In the genomic region with DNA sequence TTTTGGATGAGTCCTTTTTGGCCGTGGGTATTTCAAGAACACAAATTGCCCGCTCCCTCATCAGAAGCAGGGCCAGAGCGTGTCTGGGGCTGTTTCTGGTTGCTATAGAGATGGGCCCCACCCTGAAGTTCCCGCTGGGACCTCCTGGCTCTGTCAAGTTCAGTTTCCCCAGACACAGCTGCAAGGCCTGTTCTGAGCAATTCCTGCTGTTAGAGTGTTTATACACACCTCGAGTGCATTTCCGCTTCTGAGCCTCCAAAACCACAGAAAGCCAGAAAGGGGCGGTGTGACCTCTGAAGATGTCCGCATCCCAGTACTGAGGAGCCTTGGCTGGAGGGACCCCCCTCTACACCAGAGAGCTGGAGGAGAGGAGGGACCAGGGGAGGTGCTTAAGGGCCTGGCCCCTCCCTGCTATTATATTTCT, we compare ENCODE assay signal across 8 cellular contexts. TPM values are rescaled to one million over a fixed set of nuclear protein-coding genes. Genes with fewer than 3 reads are reported as not detected.
A peak's percentile ranks its signal among the peaks of the same experiment; 100 is the strongest.
DNase-seq lines count a peak whose midpoint lies in the region; ATAC-seq, FAIRE-seq and TF ChIP-seq lines count a peak whose summit lies in the region.

No MANE protein-coding gene starts in this region.

- no peak overlapping the region for H2BK12ac ChIP-seq in H1 (ENCODE audit: low read depth, low read length)

- CTCF ChIA-PET in AG04450 (lab: Charles Lee) (interaction anchor here (0.7 to 1.5 kb wide), 4 partner anchors 9 to 81 kb away, joined by 3 to 7 read pairs (median 5); a partner anchor contains a TSS), H1 (lab: Charles Lee; ENCODE audit: partially characterized antibody) (interaction anchor here (0.6 to 27.2 kb wide), 9 partner anchors 8 to 1973 kb away, joined by 3 to 563 read pairs (median 4); a partner anchor contains a TSS)

- H4K5ac ChIP-seq in H1 (ENCODE audit: insufficient read length, low read depth, low read length): no peak overlapping the region

- H4K91ac ChIP-seq in H1 (replicated peaks; ENCODE audit: insufficient read length, low read length): no peak overlapping the region

- H3K36me3 ChIP-seq in H1 (ENCODE audit: control insufficient read depth in 2 of 4, insufficient read depth in 4 of 4, low read length in 3 of 4) (no peaks in the 10 kb centered on the region), ovary (no peaks in the 10 kb centered on the region)

- H3K14ac ChIP-seq in H1 (ENCODE audit: insufficient read length): no peak overlapping the region

- no peaks in the 10 kb centered on the region for H3K27me3 ChIP-seq in AG04450 (ENCODE audit: control insufficient read depth, insufficient read depth, low read length)
- no peaks in the 10 kb centered on the region for H3K27me3 ChIP-seq in H1 (replicated peaks in 1 of 4; ENCODE audit: control insufficient read depth in 3 of 4, extremely low read depth in 1 of 4, insufficient read depth in 3 of 4, low read length in 3 of 4)
- no peaks in the 10 kb centered on the region for H3K27me3 ChIP-seq in ovary

- H3K27ac ChIP-seq in AG04450 (ENCODE audit: low read depth, low read length): peak overlapping the region; percentile 25
- no peak overlapping the region for H3K27ac ChIP-seq in H1 (ENCODE audit: low read depth, low read length)
- peak overlapping the region; percentile 14 to 46 for H3K27ac ChIP-seq in ovary

- H3K79me2 ChIP-seq in H1 (ENCODE audit: control insufficient read depth in 1 of 2, insufficient read depth in 2 of 2, low read length in 2 of 2): no peaks in the 10 kb centered on the region

- TF ChIP-seq CTCF in AG04450 (IDR thresholded peaks at IDR 0.05; ENCODE audit: low read depth, low read length) (0 out of 2 replicates have a peak, but pooled peaks have one; percentile 13), H1 (IDR thresholded peaks at IDR 0.05; ENCODE audit: control extremely low read depth in 1 of 3, insufficient read depth in 1 of 3, low read depth in 1 of 3, low read length in 3 of 3) (no peak), ovary (IDR thresholded peaks at IDR 0.05) (peak in 1 of 3 donors; percentile 14)

- 74% methylated on average over 8 of the region's 8 CpGs; no CpG with 5 or more reads in 1 of the 2 experiments for WGBS in H1 (ENCODE audit: extremely low coverage in 1 of 2, insufficient coverage in 1 of 2, insufficient read length in 1 of 2, insufficient replicate concordance in 2 of 2, low coverage in 1 of 2, low lambda C conversion rate in 2 of 2, missing lambda C conversion rate in 1 of 2), 2 experiments
- 5 to 11% (median 6%) methylated on average over 8 of the region's 8 CpGs for WGBS in ovary, 3 donors

- intact Hi-C loops in ovary (cut with DNase I): no loop called here

- 0 out of 4 replicates have a peak overlapping the region, but pooled peaks of 1 of the 2 experiments have one; percentile 11 for H3K4me2 ChIP-seq in H1 (ENCODE audit: insufficient read depth in 1 of 2, low read depth in 2 of 2, low read length in 2 of 2)

- H3K4me1 ChIP-seq in H1 (replicated peaks in 1 of 4; ENCODE audit: control insufficient read depth in 3 of 4, insufficient read depth in 4 of 4, low read length in 3 of 4) (peaks cover 0 to 3% (median 1%) of the 10 kb centered on the region in 4 experiments; a peak in 5 of 7 replicates), ovary (ENCODE audit: insufficient read depth) (peaks cover 2% of the 10 kb centered on the region)

- H2AFZ ChIP-seq in H1 (ENCODE audit: low read length): 0 out of 2 replicates have a peak overlapping the region, but pooled peaks have one; percentile 25

- H3K56ac ChIP-seq in H1 (replicated peaks; ENCODE audit: insufficient read length, low read depth, low read length): no peak overlapping the region

- no peak overlapping the region for H3K18ac ChIP-seq in H1 (ENCODE audit: extremely low read depth, low read length)

- ATAC-seq in GM18508 (IDR thresholded peaks at IDR 0.05; ENCODE audit: insufficient read depth, unreplicated experiment) (peak; percentile 56), HG02884 (IDR thresholded peaks at IDR 0.05; ENCODE audit: unreplicated experiment) (peak; percentile 57)

- H3K9me3 ChIP-seq in AG04450 (ENCODE audit: control insufficient read depth, insufficient read depth, low read length) (no peaks in the 10 kb centered on the region; the same call in 1 of the 2 replicates), H1 (ENCODE audit: insufficient read depth in 2 of 2, low read depth in 1 of 2, low read length in 1 of 2) (no peaks in the 10 kb centered on the region), ovary (no peaks in the 10 kb centered on the region)

- no peak overlapping the region for H2AK5ac ChIP-seq in H1 (ENCODE audit: low read depth, low read length)

- no peaks in the 10 kb centered on the region for H3K79me1 ChIP-seq in H1 (ENCODE audit: low read depth, low read length)

- no peak overlapping the region for H3K23ac ChIP-seq in H1 (ENCODE audit: insufficient read length)

- H3K4me3 ChIP-seq in AG04450 (ENCODE audit: low read depth, low read length) (no peak overlapping the region), H1 (ENCODE audit: extremely low read depth in 1 of 4, insufficient read depth in 2 of 4, low read depth in 3 of 4, low read length in 4 of 4) (no peak overlapping the region), ovary (no peak overlapping the region)

- DNase-seq in AG04450 (ENCODE audit: low read depth, low spot score): peak; percentile 82
- DNase-seq in H1 (ENCODE audit: low read depth in 1 of 2, low spot score in 2 of 2): no peak
- peak; percentile 60 to 86 (median 73) for DNase-seq in ovary
- no peak for DNase-seq in SKM-1 (lab: John Stamatoyannopoulos, UW; ENCODE audit: unreplicated experiment)
- no peak for DNase-seq in erythroblast (lab: John Stamatoyannopoulos, UW)

- H2BK5ac ChIP-seq in H1 (ENCODE audit: low read depth, low read length): no peak overlapping the region

- H4K20me1 ChIP-seq in H1 (replicated peaks in 1 of 2; ENCODE audit: control insufficient read depth in 1 of 2, insufficient read depth in 2 of 2, low read length in 2 of 2): no peaks in the 10 kb centered on the region

- TF ChIP-seq POLR2A in H1 (IDR thresholded peaks at IDR 0.05; ENCODE audit: control extremely low read depth in 1 of 2, low read depth in 2 of 2, low read length in 2 of 2) (no peak), ovary (IDR thresholded peaks at IDR 0.05) (no peak), erythroblast (IDR thresholded peaks at IDR 0.05; ENCODE audit: low read length) (no peak)

- no peak for FAIRE-seq in H1 (lab: Jason Lieb, UNC)

- H3K9ac ChIP-seq in H1 (replicated peaks in 1 of 4; ENCODE audit: extremely low read depth in 1 of 4, low read depth in 3 of 4, low read length in 3 of 4): no peak overlapping the region

- no peak overlapping the region for H4K8ac ChIP-seq in H1 (ENCODE audit: extremely low read depth, insufficient read depth, low read length)

- TF ChIP-seq RAD21 in H1 (IDR thresholded peaks at IDR 0.05 in 1 of 2, conservative IDR thresholded peaks at IDR 0.05 in 1 of 2; ENCODE audit: low read depth in 2 of 2, low read length in 2 of 2): no peak

- no peak for TF ChIP-seq EP300 in H1 (IDR thresholded peaks at IDR 0.05; ENCODE audit: borderline replicate concordance in 1 of 2, low read depth in 2 of 2, low read length in 2 of 2)
- TF ChIP-seq EP300 in ovary (IDR thresholded peaks at IDR 0.05): no peak

- H2BK20ac ChIP-seq in H1 (ENCODE audit: low read length): no peak overlapping the region

- no peak overlapping the region for H3K4ac ChIP-seq in H1 (replicated peaks; ENCODE audit: insufficient read length, low read depth, low read length)

- POLR2A ChIA-PET in AG04450 (lab: Yijun Ruan, JAX): interaction anchor here (0.8 to 1.9 kb wide), 4 partner anchors 9 to 84 kb away, joined by 3 to 10 read pairs (median 8); a partner anchor contains a TSS
- POLR2A ChIA-PET in H1 (lab: Charles Lee; ENCODE audit: partially characterized antibody): interaction anchor here (0.6 to 1.1 kb wide), 2 partner anchors 10 to 38 kb away, joined by 3 to 5 read pairs; a partner anchor contains a TSS

- no peak overlapping the region for H2BK120ac ChIP-seq in H1 (replicated peaks; ENCODE audit: low read depth, low read length)

- H3K23me2 ChIP-seq in H1 (ENCODE audit: low read depth, low read length): no peaks in the 10 kb centered on the region

- no peak overlapping the region for H2BK15ac ChIP-seq in H1 (ENCODE audit: low read length)

RNA-seq across cellular contexts. Expression of a gene that starts 9.3 kb away (rescaled TPM):
- polyA plus RNA-seq in AG04450 (2011; rRNA removed) (33.3 and 35.3 TPM in 2 replicates), H1 (2011; rRNA removed) (48.2 and 72.0 TPM in 2 replicates), ovary (100 to 1,000 TPM; 118 to 184 TPM)
- 30.2 and 36.0 TPM in 2 replicates for polyA minus RNA-seq in AG04450 (2011; rRNA and poly(A)+ RNA removed)
- 175 TPM for polyA plus RNA-seq in PFSK-1 (2012; ENCODE audit: insufficient read length, low read depth)
- total RNA-seq in H1 (2021; fragmentation: NEBNext Ultra II Directional; extraction: Animal tissue kit (Norgen Biotek cat#: 25700)): 61.8 and 71.2 TPM in 2 replicates
- 19.9 TPM for polyA plus RNA-seq in H1 (2011; cell fraction: cytosol; rRNA removed)
- polyA plus RNA-seq in H1 (2011; cell fraction: nucleus; rRNA removed): 66.9 TPM
- polyA plus RNA-seq in H1 (2012, experiment 1 of 2): 66.8 to 74.2 TPM (median 69.2 TPM) in 4 replicates
- polyA plus RNA-seq in H1 (2012, experiment 2 of 2): 67.1 TPM
- polyA plus RNA-seq in H1 (2013, experiment 1 of 2): 61.6 TPM
- polyA plus RNA-seq in H1 (2013, experiment 2 of 2): 60.1 TPM
- 29.7 and 44.3 TPM in 2 replicates for polyA minus RNA-seq in H1 (2011; rRNA and poly(A)+ RNA removed)
- polyA minus RNA-seq in H1 (2011; cell fraction: cytosol; rRNA and poly(A)+ RNA removed): 31.1 TPM
- polyA minus RNA-seq in H1 (2011; cell fraction: nucleus; rRNA and poly(A)+ RNA removed): 30.8 TPM
- total RNA-seq in ovary: 100 to 1,000 TPM in 3 of 7 donors, 10 to 100 TPM in 4; 48.5 to 131 (median 92.7) TPM

RNA-seq across cellular contexts. Expression of a gene that starts 13.9 kb away (rescaled TPM):
- polyA plus RNA-seq in AG04450 (2011; rRNA removed) (5.7 and 9.2 TPM in 2 replicates), H1 (2011; rRNA removed) (6.3 and 11.6 TPM in 2 replicates), ovary (10 to 100 TPM; 10.1 to 11.5 TPM)
- 8.8 and 13.8 TPM in 2 replicates for polyA minus RNA-seq in AG04450 (2011; rRNA and poly(A)+ RNA removed)
- polyA plus RNA-seq in PFSK-1 (2012; ENCODE audit: insufficient read length, low read depth): 0.69 TPM
- 5.1 and 6.4 TPM in 2 replicates for total RNA-seq in H1 (2021; fragmentation: NEBNext Ultra II Directional; extraction: Animal tissue kit (Norgen Biotek cat#: 25700))
- polyA plus RNA-seq in H1 (2011; cell fraction: cytosol; rRNA removed): 6.2 TPM
- 12.1 TPM for polyA plus RNA-seq in H1 (2011; cell fraction: nucleus; rRNA removed)
- polyA plus RNA-seq in H1 (2012, experiment 1 of 2): 5.0 to 8.3 TPM (median 5.5 TPM) in 4 replicates
- 5.4 TPM for polyA plus RNA-seq in H1 (2012, experiment 2 of 2)
- polyA plus RNA-seq in H1 (2013, experiment 1 of 2): 5.7 TPM
- 6.1 TPM for polyA plus RNA-seq in H1 (2013, experiment 2 of 2)
- polyA minus RNA-seq in H1 (2011; rRNA and poly(A)+ RNA removed): 2.6 and 3.7 TPM in 2 replicates
- polyA minus RNA-seq in H1 (2011; cell fraction: cytosol; rRNA and poly(A)+ RNA removed): 5.0 TPM
- polyA minus RNA-seq in H1 (2011; cell fraction: nucleus; rRNA and poly(A)+ RNA removed): 6.2 TPM
- total RNA-seq in ovary: 10 to 100 TPM in 6 of 7 donors, 1 to 10 TPM in 1; 7.2 to 38.3 (median 18.6) TPM

RNA-seq across cellular contexts. Expression of a gene that starts 20.3 kb away (rescaled TPM):
- polyA plus RNA-seq in AG04450 (2011; rRNA removed) (0.11 and 0.16 TPM in 2 replicates), H1 (2011; rRNA removed) (3.6 and 5.2 TPM in 2 replicates), ovary (10 to 100 TPM in 1 of 2 donors, 1 to 10 TPM in 1; 8.9 to 17.1 TPM)
- polyA minus RNA-seq in AG04450 (2011; rRNA and poly(A)+ RNA removed): 0.14 and 0.56 TPM in 2 replicates
- polyA plus RNA-seq in PFSK-1 (2012; ENCODE audit: insufficient read length, low read depth): 73.1 TPM
- total RNA-seq in H1 (2021; fragmentation: NEBNext Ultra II Directional; extraction: Animal tissue kit (Norgen Biotek cat#: 25700)): 7.5 and 8.4 TPM in 2 replicates
- polyA plus RNA-seq in H1 (2011; cell fraction: cytosol; rRNA removed): 77.7 TPM
- polyA plus RNA-seq in H1 (2011; cell fraction: nucleus; rRNA removed): 15.5 TPM
- polyA plus RNA-seq in H1 (2012, experiment 1 of 2): 4.1 to 10.3 TPM (median 7.8 TPM) in 4 replicates
- polyA plus RNA-seq in H1 (2012, experiment 2 of 2): 1.9 TPM
- 3.7 TPM for polyA plus RNA-seq in H1 (2013, experiment 1 of 2)
- polyA plus RNA-seq in H1 (2013, experiment 2 of 2): 4.2 TPM
- 1.9 and 2.0 TPM in 2 replicates for polyA minus RNA-seq in H1 (2011; rRNA and poly(A)+ RNA removed)
- polyA minus RNA-seq in H1 (2011; cell fraction: cytosol; rRNA and poly(A)+ RNA removed): 3.7 TPM
- polyA minus RNA-seq in H1 (2011; cell fraction: nucleus; rRNA and poly(A)+ RNA removed): 3.7 TPM
- 10 to 100 TPM; 10.7 to 24.9 (median 14.1) TPM for total RNA-seq in ovary

RNA-seq across cellular contexts. Expression of a gene that starts 32.3 kb away (rescaled TPM):
- polyA plus RNA-seq in AG04450 (2011; rRNA removed) (6.5 and 8.7 TPM in 2 replicates), H1 (2011; rRNA removed) (21.2 and 25.6 TPM in 2 replicates), ovary (10 to 100 TPM; 10.4 to 18.5 TPM)
- polyA minus RNA-seq in AG04450 (2011; rRNA and poly(A)+ RNA removed): 6.3 and 8.6 TPM in 2 replicates
- polyA plus RNA-seq in PFSK-1 (2012; ENCODE audit: insufficient read length, low read depth): 54.5 TPM
- total RNA-seq in H1 (2021; fragmentation: NEBNext Ultra II Directional; extraction: Animal tissue kit (Norgen Biotek cat#: 25700)): 47.7 and 48.6 TPM in 2 replicates
- 24.5 TPM for polyA plus RNA-seq in H1 (2011; cell fraction: cytosol; rRNA removed)
- polyA plus RNA-seq in H1 (2011; cell fraction: nucleus; rRNA removed): 26.6 TPM
- polyA plus RNA-seq in H1 (2012, experiment 1 of 2): 30.2 to 35.1 TPM (median 31.2 TPM) in 4 replicates
- 28.8 TPM for polyA plus RNA-seq in H1 (2012, experiment 2 of 2)
- polyA plus RNA-seq in H1 (2013, experiment 1 of 2): 23.2 TPM
- 22.1 TPM for polyA plus RNA-seq in H1 (2013, experiment 2 of 2)
- polyA minus RNA-seq in H1 (2011; rRNA and poly(A)+ RNA removed): 9.4 and 9.6 TPM in 2 replicates
- polyA minus RNA-seq in H1 (2011; cell fraction: cytosol; rRNA and poly(A)+ RNA removed): 17.1 TPM
- polyA minus RNA-seq in H1 (2011; cell fraction: nucleus; rRNA and poly(A)+ RNA removed): 16.2 TPM
- 10 to 100 TPM; 17.3 to 28.0 (median 24.3) TPM for total RNA-seq in ovary

RNA-seq across cellular contexts. Expression of a gene that starts 40.2 kb away (rescaled TPM):
- polyA plus RNA-seq in AG04450 (2011; rRNA removed) (16.6 and 21.9 TPM in 2 replicates), H1 (2011; rRNA removed) (78.4 and 138 TPM in 2 replicates), ovary (10 to 100 TPM; 14.5 to 51.4 TPM)
- polyA minus RNA-seq in AG04450 (2011; rRNA and poly(A)+ RNA removed): 21.9 and 33.7 TPM in 2 replicates
- polyA plus RNA-seq in PFSK-1 (2012; ENCODE audit: insufficient read length, low read depth): 310 TPM
- 125 and 132 TPM in 2 replicates for total RNA-seq in H1 (2021; fragmentation: NEBNext Ultra II Directional; extraction: Animal tissue kit (Norgen Biotek cat#: 25700))
- polyA plus RNA-seq in H1 (2011; cell fraction: cytosol; rRNA removed): 67.5 TPM
- polyA plus RNA-seq in H1 (2011; cell fraction: nucleus; rRNA removed): 231 TPM
- 52.3 to 79.2 TPM (median 70.2 TPM) in 4 replicates for polyA plus RNA-seq in H1 (2012, experiment 1 of 2)
- 69.1 TPM for polyA plus RNA-seq in H1 (2012, experiment 2 of 2)
- polyA plus RNA-seq in H1 (2013, experiment 1 of 2): 75.5 TPM
- polyA plus RNA-seq in H1 (2013, experiment 2 of 2): 69.0 TPM
- polyA minus RNA-seq in H1 (2011; rRNA and poly(A)+ RNA removed): 33.2 and 44.3 TPM in 2 replicates
- 53.9 TPM for polyA minus RNA-seq in H1 (2011; cell fraction: cytosol; rRNA and poly(A)+ RNA removed)
- 66.2 TPM for polyA minus RNA-seq in H1 (2011; cell fraction: nucleus; rRNA and poly(A)+ RNA removed)
- 10 to 100 TPM; 30.4 to 93.0 (median 83.4) TPM for total RNA-seq in ovary

Comparison
In these comparisons a context has a peak if more than half of its experiments do, and no peak if none do; other contexts are left out.
1. DNase-seq: peak in AG04450 (single experiment) and ovary (5 of 5); none in H1 (0 of 2), SKM-1 (single experiment) and erythroblast (0 of 2).